In the genomic region with DNA sequence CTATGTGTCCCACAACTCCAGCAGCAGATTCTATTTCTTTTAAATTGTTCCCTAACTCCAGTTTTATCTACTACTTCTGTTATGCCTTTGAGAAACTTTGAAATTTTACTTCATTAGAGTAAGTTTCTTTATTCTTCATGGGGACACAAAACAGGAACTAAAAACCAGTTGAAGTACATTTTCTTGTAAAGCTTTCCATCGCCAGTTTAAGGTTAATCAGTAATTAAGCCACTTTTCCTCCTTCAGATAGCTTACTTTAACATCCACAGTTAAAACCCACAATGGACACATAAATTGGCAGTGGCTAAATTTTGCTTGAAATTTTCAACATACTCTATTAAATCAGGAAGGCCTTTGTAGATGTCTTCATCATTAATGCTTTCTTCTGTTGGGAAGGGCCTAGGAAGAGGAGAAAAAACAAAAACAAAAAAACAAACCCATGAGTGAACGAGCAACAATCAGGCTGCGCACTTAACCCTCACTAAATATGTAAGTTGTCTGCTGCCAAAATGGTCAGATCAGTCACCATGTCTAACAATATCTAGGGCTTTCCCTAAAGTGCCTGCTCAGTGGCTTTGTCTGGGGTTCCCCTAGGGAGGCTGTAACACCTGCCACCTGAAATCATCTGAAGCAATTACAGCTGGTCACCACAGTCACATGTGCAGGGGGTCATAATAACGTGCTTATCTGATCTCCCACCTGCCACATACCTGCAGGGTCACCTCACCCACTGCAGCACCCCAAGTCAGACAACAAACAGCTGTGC, we compare ENCODE assay signal across 9 cellular contexts.
DNase-seq lines count a peak whose midpoint lies in the region; ATAC-seq lines count a peak whose summit lies in the region.
"Had no signal": no experiment of that assay in that cellular context is flagged by ENCODE, and none has a peak within 500 bp of the region (broad histone marks: within the 10 kb centered on the region; RNA-seq: fewer than 3 reads in every experiment).

No MANE protein-coding gene starts in this region.

- CTCF ChIA-PET in activated CD4-positive, alpha-beta T cell treated with anti-CD3 and anti-CD28 coated beads, Interleukin-2, amount 10 ng/mL, durations not matched to agents 7 days and 5 days (lab: Charles Lee) = interaction anchor here (1.3 kb wide), 1 partner anchor 348 kb away, joined by 3 read pairs; no protein-coding TSS in a partner anchor

- no peak overlapping the region for H3K4me3 Mint-ChIP-seq in activated naive CD8-positive, alpha-beta T cell treated with anti-CD3 and anti-CD28 coated beads for 36 hours
- no peak overlapping the region for H3K4me3 Mint-ChIP-seq in activated CD4-positive, alpha-beta T cell treated with anti-CD3 and anti-CD28 coated beads, Interleukin-2, amount 10 ng/mL, durations not matched to agents 7 days and 5 days

- H3K4me1 Mint-ChIP-seq in activated naive CD8-positive, alpha-beta T cell treated with anti-CD3 and anti-CD28 coated beads for 36 hours = peaks cover 4% of the 10 kb centered on the region
- H3K4me1 Mint-ChIP-seq in activated CD4-positive, alpha-beta T cell treated with anti-CD3 and anti-CD28 coated beads, Interleukin-2, amount 10 ng/mL, durations not matched to agents 7 days and 5 days = no peaks in the 10 kb centered on the region

- no peaks in the 10 kb centered on the region for H3K9me3 Mint-ChIP-seq in activated naive CD8-positive, alpha-beta T cell treated with anti-CD3 and anti-CD28 coated beads for 36 hours
- no peaks in the 10 kb centered on the region for H3K9me3 Mint-ChIP-seq in activated CD4-positive, alpha-beta T cell treated with anti-CD3 and anti-CD28 coated beads, Interleukin-2, amount 10 ng/mL, durations not matched to agents 7 days and 5 days
- no peaks in the 10 kb centered on the region for H3K9me3 Mint-ChIP-seq in activated naive CD4-positive, alpha-beta T cell treated with anti-CD3 and anti-CD28 coated beads, Interleukin-2, amount 50 U/mL, for 72 hours

- peak overlapping the region; percentile 30 for H3K27ac Mint-ChIP-seq in activated naive CD8-positive, alpha-beta T cell treated with anti-CD3 and anti-CD28 coated beads for 36 hours
- no peak overlapping the region for H3K27ac Mint-ChIP-seq in activated CD4-positive, alpha-beta T cell treated with anti-CD3 and anti-CD28 coated beads, Interleukin-2, amount 10 ng/mL, durations not matched to agents 7 days and 5 days
- H3K27ac Mint-ChIP-seq in activated naive CD4-positive, alpha-beta T cell treated with anti-CD3 and anti-CD28 coated beads, Interleukin-2, amount 50 U/mL, for 72 hours = no peak overlapping the region

- H3K27me3 Mint-ChIP-seq in activated naive CD8-positive, alpha-beta T cell treated with anti-CD3 and anti-CD28 coated beads for 36 hours = no peaks in the 10 kb centered on the region
- H3K27me3 Mint-ChIP-seq in activated CD4-positive, alpha-beta T cell treated with anti-CD3 and anti-CD28 coated beads, Interleukin-2, amount 10 ng/mL, durations not matched to agents 7 days and 5 days = no peaks in the 10 kb centered on the region

- H3K36me3 Mint-ChIP-seq in activated naive CD8-positive, alpha-beta T cell treated with anti-CD3 and anti-CD28 coated beads for 36 hours = no peaks in the 10 kb centered on the region
- no peaks in the 10 kb centered on the region for H3K36me3 Mint-ChIP-seq in activated CD4-positive, alpha-beta T cell treated with anti-CD3 and anti-CD28 coated beads, Interleukin-2, amount 10 ng/mL, durations not matched to agents 7 days and 5 days (ENCODE audit: low read depth)
- H3K36me3 Mint-ChIP-seq in activated naive CD4-positive, alpha-beta T cell treated with anti-CD3 and anti-CD28 coated beads, Interleukin-2, amount 50 U/mL, for 72 hours = no peaks in the 10 kb centered on the region

- intact Hi-C loops in head of caudate nucleus (cut with DNase I) = no loop called here

- no peak for DNase-seq in activated naive CD8-positive, alpha-beta T cell treated with anti-CD3 and anti-CD28 coated beads for 36 hours
- DNase-seq in D341Med (ENCODE audit: low spot score) (no peak), head of caudate nucleus (no peak)
- no peak for DNase-seq in activated CD4-positive, alpha-beta T cell treated with anti-CD3 and anti-CD28 coated beads, Interleukin-2, amount 10 ng/mL, durations not matched to agents 7 days and 5 days
- no peak for DNase-seq in activated naive CD4-positive, alpha-beta T cell treated with anti-CD3 and anti-CD28 coated beads, Interleukin-2, amount 50 U/mL, for 72 hours (ENCODE audit: low spot score in 2 of 2)
- DNase-seq: stimulated activated CD4-positive, alpha-beta T cell treated with anti-CD3 and anti-CD28 coated beads, Interleukin-2, amount 100 ng/mL, for 48 hours had no signal

- ATAC-seq in GM18508 (IDR thresholded peaks at IDR 0.05; ENCODE audit: insufficient read depth, unreplicated experiment) (peak; percentile 93), GM21423 (IDR thresholded peaks at IDR 0.05; ENCODE audit: unreplicated experiment) (peak; percentile 93), HG03354 (IDR thresholded peaks at IDR 0.05; ENCODE audit: poor library complexity, severe bottlenecking, unreplicated experiment) (peak; percentile 92)
- no peak for ATAC-seq in activated naive CD4-positive, alpha-beta T cell treated with anti-CD3 and anti-CD28 coated beads, Interleukin-2, amount 50 U/mL, for 72 hours

- POLR2A ChIA-PET in activated CD4-positive, alpha-beta T cell treated with anti-CD3 and anti-CD28 coated beads, Interleukin-2, amount 10 ng/mL, durations not matched to agents 7 days and 5 days (lab: Charles Lee) = no interaction called here

Comparison
In these comparisons a context has a peak if more than half of its experiments do, and no peak if none do; other contexts are left out.
1. ATAC-seq: peak in GM18508 (single experiment), GM21423 (single experiment) and HG03354 (single experiment); none in activated naive CD4-positive, alpha-beta T cell treated with anti-CD3 and anti-CD28 coated beads, Interleukin-2, amount 50 U/mL, for 72 hours (0 of 2).